9 cellular contexts compared by ENCODE assay signal in genomic region chr10:27330074-27330473, GRCh38.
"Had no signal": no experiment of that assay in that cellular context is flagged by ENCODE, and none has a peak within 500 bp of the region (broad histone marks: within the 10 kb centered on the region; RNA-seq: fewer than 3 reads in every experiment).

No MANE protein-coding gene starts in this region.

- H3K9me3 Mint-ChIP-seq: HFFc6, IgD-negative memory B cell had no signal

- H3K4me3 Mint-ChIP-seq: HFFc6, IgD-negative memory B cell had no signal

- ATAC-seq: HCT116, HepG2 had no signal

- H3K36me3 ChIP-seq: HAP-1 had no signal

- DNase-seq: GOT3, H7, HFFc6, KBM-7 had no signal

- H3K27me3 Mint-ChIP-seq: IgD-negative memory B cell had no signal

- H3K27ac ChIP-seq: HL-60 had no signal

- H3K27ac Mint-ChIP-seq: HFFc6 had no signal

- H3K4me1 ChIP-seq: HAP-1 had no signal

- H3K4me3 ChIP-seq: HAP-1 had no signal
